ENCODE assay signal across 8 cellular contexts in genomic region chrX:102517331-102517730, GRCh38. TPM values are rescaled to one million over a fixed set of nuclear protein-coding genes. Genes with fewer than 3 reads are reported as not detected.
DNase-seq lines count a peak whose midpoint lies in the region; ATAC-seq and TF ChIP-seq lines count a peak whose summit lies in the region.

No MANE protein-coding gene starts in this region.

- H3K4me1 ChIP-seq in CD8-positive, alpha-beta T cell (ENCODE audit: insufficient read depth, low read length), result peaks cover 7% of the 10 kb centered on the region
- no peaks in the 10 kb centered on the region for H3K4me1 ChIP-seq in KMS-11 (ENCODE audit: low read depth, poor library complexity, severe bottlenecking)

- H3K79me2 ChIP-seq in KMS-11 (ENCODE audit: insufficient read depth, low read depth), result no peaks in the 10 kb centered on the region

- no peak for ATAC-seq in CD8-positive, alpha-beta T cell
- ATAC-seq in SK-N-SH treated with all-trans-retinoic acid at 6 μM for 48 hours (peak; percentile 50; the same call in 2 of the 3 replicates), HG03457 (IDR thresholded peaks at IDR 0.05; ENCODE audit: unreplicated experiment) (no peak), HG02840 (IDR thresholded peaks at IDR 0.05; ENCODE audit: low FRiP score, unreplicated experiment) (no peak)

- H3K4me1 Mint-ChIP-seq in CD8-positive, alpha-beta T cell (ENCODE audit: low read depth), result peaks cover 9% of the 10 kb centered on the region

- no peak overlapping the region for H3K4me3 ChIP-seq in CD8-positive, alpha-beta T cell (ENCODE audit: low read depth, low read length)
- no peak overlapping the region for H3K4me3 ChIP-seq in KMS-11 (IDR thresholded peaks at IDR 0.05; ENCODE audit: insufficient read depth, low read depth, low read length)

- H2AFZ ChIP-seq in KMS-11 (ENCODE audit: low read depth), result peak overlapping the region; percentile 67

- no peaks in the 10 kb centered on the region for H3K9me3 ChIP-seq in CD8-positive, alpha-beta T cell (ENCODE audit: low read length)

- H3K27me3 Mint-ChIP-seq in CD8-positive, alpha-beta T cell (ENCODE audit: low read depth), result peaks cover 37% of the 10 kb centered on the region

- H3K27ac Mint-ChIP-seq in CD8-positive, alpha-beta T cell, result no peak overlapping the region

- no peak overlapping the region for H3K27ac ChIP-seq in CD8-positive, alpha-beta T cell (ENCODE audit: low read depth, low read length)
- no peak overlapping the region for H3K27ac ChIP-seq in KMS-11

- POLR2A ChIA-PET in CD8-positive, alpha-beta T cell (lab: Charles Lee), result no interaction called here

- H3K4me3 Mint-ChIP-seq in CD8-positive, alpha-beta T cell, result peak overlapping the region; percentile 81

- TF ChIP-seq CTCF in CD8-positive, alpha-beta T cell (IDR thresholded peaks at IDR 0.05), result no peak
- TF ChIP-seq CTCF in KMS-11 (conservative IDR thresholded peaks at IDR 0.05; ENCODE audit: low read depth, low read length), result no peak

- no peak overlapping the region for H3K9ac ChIP-seq in KMS-11

- H4K20me1 ChIP-seq in KMS-11 (ENCODE audit: insufficient read depth), result no peaks in the 10 kb centered on the region

- H3K4me2 ChIP-seq in KMS-11, result peak overlapping the region; percentile 57; the same call in 1 of the 2 replicates

- no peaks in the 10 kb centered on the region for H3K27me3 ChIP-seq in CD8-positive, alpha-beta T cell (ENCODE audit: insufficient read depth, low read length)
- no peaks in the 10 kb centered on the region for H3K27me3 ChIP-seq in KMS-11 (ENCODE audit: insufficient read depth, low read depth)

- no peaks in the 10 kb centered on the region for H3K36me3 ChIP-seq in CD8-positive, alpha-beta T cell (ENCODE audit: insufficient read depth, low read length)
- H3K36me3 ChIP-seq in KMS-11 (ENCODE audit: insufficient read depth), result no peaks in the 10 kb centered on the region

- no peaks in the 10 kb centered on the region for H3K9me3 Mint-ChIP-seq in CD8-positive, alpha-beta T cell

- intact Hi-C loops in CD8-positive, alpha-beta T cell (cut with DNase I, micrococcal nuclease), result loop anchor here in 1 of 2 experiments (10.0 kb wide), 1 partner anchor 147 kb away; no protein-coding TSS in a partner anchor

- CTCF ChIA-PET in CD8-positive, alpha-beta T cell (lab: Charles Lee), result no interaction called here

- DNase-seq in CD8-positive, alpha-beta T cell, result no peak
- peak; percentile 1 for DNase-seq in kidney tubule cell (ENCODE audit: low spot score)
- DNase-seq in germinal center (ENCODE audit: low spot score), result no peak
- no peak for DNase-seq in mucosa of gallbladder (ENCODE audit: low spot score)

- H3K36me3 Mint-ChIP-seq in CD8-positive, alpha-beta T cell, result no peaks in the 10 kb centered on the region

TF ChIP-seq in SK-N-SH treated with all-trans-retinoic acid at 6 μM for 48 hours, 23 proteins besides CTCF, POLR2A, EP300 and RAD21:
- no peak for TF ChIP-seq ZNF8 (CRISPR knock-in tag; IDR thresholded peaks at IDR 0.05)
- no peak for TF ChIP-seq TSHZ2 (CRISPR knock-in tag; IDR thresholded peaks at IDR 0.05)
- no peak for TF ChIP-seq ZNF565 (CRISPR knock-in tag; conservative IDR thresholded peaks at IDR 0.05; ENCODE audit: low read depth)
- no peak for TF ChIP-seq ZC3H10 (CRISPR knock-in tag; IDR thresholded peaks at IDR 0.05)
- TF ChIP-seq, protein P1, sequence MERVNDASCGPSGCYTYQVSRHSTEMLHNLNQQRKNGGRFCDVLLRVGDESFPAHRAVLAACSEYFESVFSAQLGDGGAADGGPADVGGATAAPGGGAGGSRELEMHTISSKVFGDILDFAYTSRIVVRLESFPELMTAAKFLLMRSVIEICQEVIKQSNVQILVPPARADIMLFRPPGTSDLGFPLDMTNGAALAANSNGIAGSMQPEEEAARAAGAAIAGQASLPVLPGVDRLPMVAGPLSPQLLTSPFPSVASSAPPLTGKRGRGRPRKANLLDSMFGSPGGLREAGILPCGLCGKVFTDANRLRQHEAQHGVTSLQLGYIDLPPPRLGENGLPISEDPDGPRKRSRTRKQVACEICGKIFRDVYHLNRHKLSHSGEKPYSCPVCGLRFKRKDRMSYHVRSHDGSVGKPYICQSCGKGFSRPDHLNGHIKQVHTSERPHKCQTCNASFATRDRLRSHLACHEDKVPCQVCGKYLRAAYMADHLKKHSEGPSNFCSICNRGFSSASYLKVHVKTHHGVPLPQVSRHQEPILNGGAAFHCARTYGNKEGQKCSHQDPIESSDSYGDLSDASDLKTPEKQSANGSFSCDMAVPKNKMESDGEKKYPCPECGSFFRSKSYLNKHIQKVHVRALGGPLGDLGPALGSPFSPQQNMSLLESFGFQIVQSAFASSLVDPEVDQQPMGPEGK (CRISPR knock-in tag; IDR thresholded peaks at IDR 0.05; ENCODE audit: borderline replicate concordance), result no peak
- no peak for TF ChIP-seq RARB (CRISPR knock-in tag; IDR thresholded peaks at IDR 0.05)
- no peak for TF ChIP-seq OSR1 (CRISPR knock-in tag; IDR thresholded peaks at IDR 0.05)
- no peak for TF ChIP-seq ESRRG (CRISPR knock-in tag; IDR thresholded peaks at IDR 0.05)
- no peak for TF ChIP-seq ISL1 (CRISPR knock-in tag; IDR thresholded peaks at IDR 0.05)
- no peak for TF ChIP-seq ZFP30 (CRISPR knock-in tag; IDR thresholded peaks at IDR 0.05)
- no peak for TF ChIP-seq CSDC2 (CRISPR knock-in tag; IDR thresholded peaks at IDR 0.05)

RNA-seq across cellular contexts. Expression of gene TMSB15A, which starts 0.8 kb away (rescaled TPM):
- not detected for total RNA-seq in CD8-positive, alpha-beta T cell
- not detected for total RNA-seq in mucosa of gallbladder

RNA-seq across cellular contexts. Expression of gene TCP11X2, which starts 45.7 kb away (rescaled TPM):
- not detected for total RNA-seq in CD8-positive, alpha-beta T cell
- 0.17 TPM for total RNA-seq in mucosa of gallbladder
